8 cellular contexts compared by ENCODE assay signal in the genomic region with DNA sequence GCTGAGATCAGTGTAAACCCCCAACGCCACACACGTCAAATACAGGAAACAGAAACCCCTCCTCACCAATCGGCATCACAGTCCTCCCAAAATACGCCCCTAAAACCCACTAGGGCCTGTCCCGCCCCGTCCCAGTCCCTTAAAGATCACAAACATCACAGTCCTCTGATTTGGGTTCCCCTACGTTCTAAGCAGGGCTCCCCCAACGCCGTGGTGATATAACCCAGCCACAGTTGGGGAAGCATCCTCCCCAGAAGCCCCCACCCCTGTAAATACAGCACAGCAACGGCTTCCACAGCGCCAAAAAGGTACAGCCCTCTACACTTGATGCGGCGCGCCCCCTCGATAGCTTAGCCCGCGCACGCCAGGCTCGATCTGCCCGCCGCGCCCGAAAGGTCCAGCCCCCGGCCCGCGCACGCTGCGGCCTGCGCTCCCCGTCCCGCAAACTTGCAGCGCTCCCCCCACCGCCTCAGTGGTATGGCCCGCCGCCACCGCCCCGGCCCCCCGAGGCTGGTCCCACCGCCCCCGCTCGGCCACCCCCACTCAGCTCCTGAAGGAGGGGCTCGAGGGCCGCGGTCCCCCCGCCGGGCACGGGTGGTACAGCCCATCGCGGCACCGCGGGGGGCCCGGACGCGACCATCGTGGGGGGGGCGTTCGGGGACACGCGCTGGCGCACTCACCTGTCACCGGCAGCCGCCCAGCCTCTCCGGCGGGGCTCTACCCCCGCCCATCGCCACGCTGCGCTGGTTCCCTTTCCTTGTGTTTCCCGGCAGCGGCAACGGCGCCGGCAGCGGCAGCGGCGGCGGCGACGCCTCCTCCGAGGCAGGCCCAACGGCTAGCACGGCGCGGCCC. TPM values are rescaled to one million over a fixed set of nuclear protein-coding genes. Genes with fewer than 3 reads are reported as not detected.
DNase-seq lines count a peak whose midpoint lies in the region; ATAC-seq and TF ChIP-seq lines count a peak whose summit lies in the region.

AKT2 (minus strand) TSS at position 845 of the 852 bp plus-strand sequence. CDS start 20,078 bp downstream, outside the sequence.

- no peak within 1 kb of the TSS for H2BK12ac ChIP-seq in trophoblast cell (ENCODE audit: low read length)

- H3K27ac Mint-ChIP-seq in activated naive CD4-positive, alpha-beta T cell treated with anti-CD3 and anti-CD28 coated beads for 36 hours, result peak within 1 kb of the TSS; percentile 99
- H3K27ac Mint-ChIP-seq in glutamatergic neuron (ENCODE audit: unreplicated experiment), result peak within 1 kb of the TSS; percentile 97

- peak within 1 kb of the TSS; percentile 49 for H2AK5ac ChIP-seq in trophoblast cell (ENCODE audit: low read length)

- H3K4me1 ChIP-seq in trophoblast cell (ENCODE audit: control insufficient read depth in 1 of 2, insufficient read depth in 2 of 2, low read length in 2 of 2) (peaks cover 6 to 16% of the 10 kb centered on the region in 2 experiments), tibial nerve (peaks cover 0 to 51% (median 46%) of the 10 kb centered on the region in 4 donors)

- peak within 1 kb of the TSS; percentile 91 for H4K8ac ChIP-seq in trophoblast cell (ENCODE audit: low read depth, low read length)

- peak within 1 kb of the TSS; percentile 77 for H2AFZ ChIP-seq in trophoblast cell (ENCODE audit: insufficient read depth, low read length, poor library complexity)

- peak within 1 kb of the TSS; percentile 87 for H4K91ac ChIP-seq in trophoblast cell (ENCODE audit: low read depth, low read length)

- H3K14ac ChIP-seq in trophoblast cell (ENCODE audit: low read length), result peak within 1 kb of the TSS; percentile 69

- peak within 1 kb of the TSS; percentile 97 for H3K4me3 Mint-ChIP-seq in activated naive CD4-positive, alpha-beta T cell treated with anti-CD3 and anti-CD28 coated beads for 36 hours
- H3K4me3 Mint-ChIP-seq in glutamatergic neuron (ENCODE audit: unreplicated experiment), result peak within 1 kb of the TSS; percentile 89

- peak; percentile 24 for ATAC-seq in GM19351 (IDR thresholded peaks at IDR 0.05; ENCODE audit: unreplicated experiment)
- ATAC-seq in HG03460 (IDR thresholded peaks at IDR 0.05; ENCODE audit: unreplicated experiment), result peak; percentile 27

- H3K9ac ChIP-seq in trophoblast cell (ENCODE audit: low read length), result peak within 1 kb of the TSS; percentile 97

- no peak within 1 kb of the TSS for H3K23ac ChIP-seq in trophoblast cell (ENCODE audit: low read length)

- TF ChIP-seq POLR2A in tibial nerve (IDR thresholded peaks at IDR 0.05), result no peak

- CTCF ChIA-PET in activated naive CD4-positive, alpha-beta T cell treated with anti-CD3 and anti-CD28 coated beads for 36 hours (lab: Charles Lee), result no interaction called here

- H3K4me2 ChIP-seq in trophoblast cell (ENCODE audit: low read length), result peak within 1 kb of the TSS; percentile 95

- H3K9me3 ChIP-seq in trophoblast cell (ENCODE audit: insufficient read depth, low read depth, low read length), result no peaks in the 10 kb centered on the region
- no peaks in the 10 kb centered on the region for H3K9me3 ChIP-seq in tibial nerve

- intact Hi-C loops in activated naive CD4-positive, alpha-beta T cell treated with anti-CD3 and anti-CD28 coated beads for 36 hours (cut with micrococcal nuclease), result loop anchor here (1.0 to 5.0 kb wide), 11 partner anchors 57 to 330 kb away; partner anchors contain the start of genes BLVRB, C19orf47, CCNP and MAP3K10

- H3K27me3 ChIP-seq in trophoblast cell (ENCODE audit: insufficient read depth, low read length) (no peaks in the 10 kb centered on the region), tibial nerve (no peaks in the 10 kb centered on the region)

- H3K18ac ChIP-seq in trophoblast cell (ENCODE audit: low read length), result peak within 1 kb of the TSS; percentile 92

- no peaks in the 10 kb centered on the region for H3K9me3 Mint-ChIP-seq in activated naive CD4-positive, alpha-beta T cell treated with anti-CD3 and anti-CD28 coated beads for 36 hours
- peaks cover 15% of the 10 kb centered on the region for H3K9me3 Mint-ChIP-seq in glutamatergic neuron (ENCODE audit: unreplicated experiment)

- peak within 1 kb of the TSS; percentile 87 for H3K4ac ChIP-seq in trophoblast cell (ENCODE audit: low read depth, low read length)

- H3K27me3 Mint-ChIP-seq in activated naive CD4-positive, alpha-beta T cell treated with anti-CD3 and anti-CD28 coated beads for 36 hours (ENCODE audit: low read depth), result no peaks in the 10 kb centered on the region
- peaks cover 16% of the 10 kb centered on the region for H3K27me3 Mint-ChIP-seq in glutamatergic neuron (ENCODE audit: unreplicated experiment)

- H2BK120ac ChIP-seq in trophoblast cell (ENCODE audit: insufficient read depth, low read length, poor library complexity), result peak within 1 kb of the TSS; percentile 75

- H3K79me2 ChIP-seq in trophoblast cell (ENCODE audit: control insufficient read depth, insufficient read depth, low read length, poor library complexity), result peaks cover 20% of the 10 kb centered on the region

- H3K36me3 Mint-ChIP-seq in activated naive CD4-positive, alpha-beta T cell treated with anti-CD3 and anti-CD28 coated beads for 36 hours (ENCODE audit: low read depth), result peaks cover 4% of the 10 kb centered on the region
- no peaks in the 10 kb centered on the region for H3K36me3 Mint-ChIP-seq in glutamatergic neuron (ENCODE audit: unreplicated experiment)

- H3K4me1 Mint-ChIP-seq in activated naive CD4-positive, alpha-beta T cell treated with anti-CD3 and anti-CD28 coated beads for 36 hours (ENCODE audit: low read depth), result peaks cover 56% of the 10 kb centered on the region
- H3K4me1 Mint-ChIP-seq in glutamatergic neuron (ENCODE audit: low read depth, unreplicated experiment), result peaks cover 32% of the 10 kb centered on the region

- H4K12ac ChIP-seq in trophoblast cell (ENCODE audit: low read depth, low read length), result peak within 1 kb of the TSS; percentile 92

- TF ChIP-seq CTCF in glutamatergic neuron (IDR thresholded peaks at IDR 0.05; ENCODE audit: partially characterized antibody, unreplicated experiment), result peak; percentile 51
- peak in 3 of 5 experiments; percentile 14 to 20 (median 15) for TF ChIP-seq CTCF in tibial nerve (IDR thresholded peaks at IDR 0.05)

- H2BK5ac ChIP-seq in trophoblast cell (ENCODE audit: low read depth, low read length, poor library complexity), result peak within 1 kb of the TSS; percentile 74

- H3K27ac ChIP-seq in trophoblast cell (ENCODE audit: low read depth, low read length) (peak within 1 kb of the TSS; percentile 89), tibial nerve (peak within 1 kb of the TSS; percentile 92 to 100 (median 97))

- H3K36me3 ChIP-seq in trophoblast cell (ENCODE audit: control insufficient read depth in 1 of 2, insufficient read depth in 2 of 2, low read length in 2 of 2), result peaks cover 8% of the 10 kb centered on the region in 2 experiments
- H3K36me3 ChIP-seq in tibial nerve, result no peaks in the 10 kb centered on the region

- TF ChIP-seq EP300 in tibial nerve (IDR thresholded peaks at IDR 0.05), result no peak

- WGBS in trophoblast cell (ENCODE audit: extremely low coverage, insufficient coverage, insufficient read length), result no CpG with 5 or more reads among the region's 84 CpGs
- WGBS in tibial nerve, 2 donors, result 0 to 1% methylated on average over 41 to 52 of the region's 84 CpGs

- DNase-seq in C1 segment of cervical spinal cord (lab: John Stamatoyannopoulos, UW) (peak in 8 of 14 donors; percentile 69 to 92 (median 86)), SHP77 (lab: John Stamatoyannopoulos, UW) (peak; percentile 78 to 83), glutamatergic neuron (peak; percentile 87), trophoblast cell (no peak), tibial nerve (ENCODE audit: low spot score in 2 of 2) (peak in 1 of 2 donors; percentile 18)
- DNase-seq in activated naive CD4-positive, alpha-beta T cell treated with anti-CD3 and anti-CD28 coated beads for 36 hours, result peak; percentile 88

- H3K4me3 ChIP-seq in trophoblast cell (ENCODE audit: low read depth, low read length), result peak within 1 kb of the TSS; percentile 95
- H3K4me3 ChIP-seq in tibial nerve, result peak within 1 kb of the TSS; percentile 79 to 98 (median 92)

- H3K79me1 ChIP-seq in trophoblast cell (ENCODE audit: low read length), result peaks cover 9% of the 10 kb centered on the region

RNA-seq across cellular contexts. Expression of gene AKT2, which starts in this region (rescaled TPM):
- total RNA-seq in activated naive CD4-positive, alpha-beta T cell treated with anti-CD3 and anti-CD28 coated beads for 36 hours, result 100 to 1,000 TPM; 152 to 159 TPM
- 197 TPM for total RNA-seq in glutamatergic neuron (ENCODE audit: unreplicated experiment)
- 118 and 120 TPM in 2 replicates for polyA plus RNA-seq in trophoblast cell (2013)
- 100 to 1,000 TPM in 3 of 4 donors, 10 to 100 TPM in 1; 93.3 to 161 (median 121) TPM for total RNA-seq in tibial nerve

Comparison
In these comparisons a context has a peak if more than half of its experiments do, and no peak if none do; other contexts are left out.
1. DNase-seq: peak in C1 segment of cervical spinal cord (8 of 14), SHP77 (2 of 2), activated naive CD4-positive, alpha-beta T cell treated with anti-CD3 and anti-CD28 coated beads for 36 hours (single experiment) and glutamatergic neuron (single experiment); none in trophoblast cell (0 of 2).